In genomic region chr20:6708010-6708409, GRCh38 we compare ENCODE assay signal across 9 cellular contexts. TPM values are rescaled to one million over a fixed set of nuclear protein-coding genes. Genes with fewer than 3 reads are reported as not detected.
DNase-seq lines count a peak whose midpoint lies in the region; ATAC-seq, FAIRE-seq and TF ChIP-seq lines count a peak whose summit lies in the region.
"Had no signal": no experiment of that assay in that cellular context is flagged by ENCODE, and none has a peak within 500 bp of the region (broad histone marks: within the 10 kb centered on the region; RNA-seq: fewer than 3 reads in every experiment).

No MANE protein-coding gene starts in this region.

- no peaks in the 10 kb centered on the region for H3K4me1 Mint-ChIP-seq in activated T-cell treated with anti-CD3 and anti-CD28 coated beads, Interleukin-2, amount 50 U/mL, for 72 hours (ENCODE audit: low read depth)
- H3K4me1 Mint-ChIP-seq: activated naive CD8-positive, alpha-beta T cell treated with anti-CD3 and anti-CD28 coated beads, Interleukin-2, amount 50 U/mL, for 24 hours had no signal

- FAIRE-seq in bronchial epithelial cell (lab: Jason Lieb, UNC): peak; percentile 85

- intact Hi-C loops in stomach (cut with DNase I; ENCODE audit: low total_unique reads): no loop called here

- H3K36me3 Mint-ChIP-seq in activated T-cell treated with anti-CD3 and anti-CD28 coated beads, Interleukin-2, amount 50 U/mL, for 72 hours (ENCODE audit: insufficient read depth in 2 of 2): no peaks in the 10 kb centered on the region

- H3K4me1 ChIP-seq in HUES6 (ENCODE audit: control insufficient read depth, insufficient read depth, low read length) (peaks cover 18% of the 10 kb centered on the region; the same call in 1 of the 2 replicates), stomach (peaks cover 33 to 79% (median 61%) of the 10 kb centered on the region in 4 donors)

- peaks cover 2 to 5% of the 10 kb centered on the region in 2 donors for H3K9me3 Mint-ChIP-seq in activated T-cell treated with anti-CD3 and anti-CD28 coated beads, Interleukin-2, amount 50 U/mL, for 72 hours
- H3K9me3 Mint-ChIP-seq: activated naive CD8-positive, alpha-beta T cell treated with anti-CD3 and anti-CD28 coated beads, Interleukin-2, amount 50 U/mL, for 24 hours had no signal

- peak overlapping the region; percentile 5 for H3K9ac ChIP-seq in HUES6 (ENCODE audit: low read length)

- no peak for TF ChIP-seq CTCF in bronchial epithelial cell (IDR thresholded peaks at IDR 0.05; ENCODE audit: insufficient read depth, low read length, severe bottlenecking)
- TF ChIP-seq CTCF in stomach (IDR thresholded peaks at IDR 0.05): no peak

- H3K27ac Mint-ChIP-seq in activated T-cell treated with anti-CD3 and anti-CD28 coated beads, Interleukin-2, amount 50 U/mL, for 72 hours: no peak overlapping the region
- H3K27ac Mint-ChIP-seq: activated naive CD8-positive, alpha-beta T cell treated with anti-CD3 and anti-CD28 coated beads, Interleukin-2, amount 50 U/mL, for 24 hours had no signal

- no peaks in the 10 kb centered on the region for H3K27me3 Mint-ChIP-seq in activated T-cell treated with anti-CD3 and anti-CD28 coated beads, Interleukin-2, amount 50 U/mL, for 72 hours (ENCODE audit: low read depth)
- H3K27me3 Mint-ChIP-seq: activated naive CD8-positive, alpha-beta T cell treated with anti-CD3 and anti-CD28 coated beads, Interleukin-2, amount 50 U/mL, for 24 hours had no signal

- no peak overlapping the region; the same call in 1 of the 2 replicates for H3K27ac ChIP-seq in HUES6 (ENCODE audit: low read depth, low read length)
- H3K27ac ChIP-seq in stomach: peak overlapping the region; percentile 73 to 92 (median 84)

- H3K9me3 ChIP-seq in HUES6 (ENCODE audit: control insufficient read depth, insufficient read depth, low read depth, low read length): no peaks in the 10 kb centered on the region
- H3K9me3 ChIP-seq in stomach: no peaks in the 10 kb centered on the region

- H3K4me3 Mint-ChIP-seq in activated T-cell treated with anti-CD3 and anti-CD28 coated beads, Interleukin-2, amount 50 U/mL, for 72 hours: no peak overlapping the region
- H3K4me3 Mint-ChIP-seq: activated naive CD8-positive, alpha-beta T cell treated with anti-CD3 and anti-CD28 coated beads, Interleukin-2, amount 50 U/mL, for 24 hours had no signal

- ATAC-seq in GM18519 (IDR thresholded peaks at IDR 0.05; ENCODE audit: low FRiP score, unreplicated experiment): no peak
- ATAC-seq in activated T-cell treated with anti-CD3 and anti-CD28 coated beads, Interleukin-2, amount 50 U/mL, for 72 hours (replicated peaks in 1 of 2): no peak
- ATAC-seq: activated naive CD8-positive, alpha-beta T cell treated with anti-CD3 and anti-CD28 coated beads, Interleukin-2, amount 50 U/mL, for 24 hours had no signal

- no peak for TF ChIP-seq POLR2A in stomach (IDR thresholded peaks at IDR 0.05)

- DNase-seq in bronchial epithelial cell (ENCODE audit: low read depth) (peak; percentile 89), kidney glomerular epithelial cell (lab: John Stamatoyannopoulos, UW) (peak; percentile 85), stomach (peak; percentile 85), epidermal melanocyte (ENCODE audit: insufficient read length, low spot score) (no peak), NCI-H1694 (lab: John Stamatoyannopoulos, UW) (no peak)
- no peak for DNase-seq in activated T-cell treated with anti-CD3 and anti-CD28 coated beads, Interleukin-2, amount 50 U/mL, for 72 hours
- DNase-seq: activated naive CD8-positive, alpha-beta T cell treated with anti-CD3 and anti-CD28 coated beads, Interleukin-2, amount 50 U/mL, for 24 hours had no signal

- H3K4me3 ChIP-seq in HUES6 (ENCODE audit: low read depth, low read length) (no peak overlapping the region), bronchial epithelial cell (ENCODE audit: low read depth, low read length) (no peak overlapping the region), stomach (no peak overlapping the region)

- TF ChIP-seq EP300 in stomach (IDR thresholded peaks at IDR 0.05): no peak

- H3K36me3 ChIP-seq in HUES6 (ENCODE audit: control insufficient read depth, insufficient read depth, low read length) (no peaks in the 10 kb centered on the region), bronchial epithelial cell (ENCODE audit: control insufficient read depth, insufficient read depth, low read length) (no peaks in the 10 kb centered on the region), stomach (no peaks in the 10 kb centered on the region)

- H3K27me3 ChIP-seq in HUES6 (ENCODE audit: control insufficient read depth, insufficient read depth, low read length): no peaks in the 10 kb centered on the region
- H3K27me3 ChIP-seq in bronchial epithelial cell (ENCODE audit: control insufficient read depth, insufficient read depth, low read length): no peaks in the 10 kb centered on the region
- H3K27me3 ChIP-seq in stomach: no peaks in the 10 kb centered on the region

- 0 to 17% (median 11%) methylated on average over 1 of the region's 1 CpG for WGBS in stomach, 5 donors

RNA-seq across cellular contexts. Expression of gene BMP2, which starts 59.5 kb away (rescaled TPM):
- total RNA-seq in bronchial epithelial cell: 6.1 and 9.0 TPM in 2 replicates
- 10 to 100 TPM in 4 of 5 donors, 1 to 10 TPM in 1; 1.2 to 57.9 (median 32.9) TPM for total RNA-seq in stomach
- polyA plus RNA-seq in stomach: 10 to 100 TPM in 1 of 3 donors, 1 to 10 TPM in 2; 4.2 to 10.4 (median 8.0) TPM
- total RNA-seq in activated T-cell treated with anti-CD3 and anti-CD28 coated beads, Interleukin-2, amount 50 U/mL, for 72 hours: not detected

Comparison
In these comparisons a context has a peak if more than half of its experiments do, and no peak if none do; other contexts are left out.
1. DNase-seq: peak in bronchial epithelial cell (single experiment), kidney glomerular epithelial cell (single experiment) and stomach (single experiment); none in epidermal melanocyte (single experiment), NCI-H1694 (single experiment) and activated T-cell treated with anti-CD3 and anti-CD28 coated beads, Interleukin-2, amount 50 U/mL, for 72 hours (0 of 2).